ENCODE assay signal across 10 cellular contexts in the genomic region with DNA sequence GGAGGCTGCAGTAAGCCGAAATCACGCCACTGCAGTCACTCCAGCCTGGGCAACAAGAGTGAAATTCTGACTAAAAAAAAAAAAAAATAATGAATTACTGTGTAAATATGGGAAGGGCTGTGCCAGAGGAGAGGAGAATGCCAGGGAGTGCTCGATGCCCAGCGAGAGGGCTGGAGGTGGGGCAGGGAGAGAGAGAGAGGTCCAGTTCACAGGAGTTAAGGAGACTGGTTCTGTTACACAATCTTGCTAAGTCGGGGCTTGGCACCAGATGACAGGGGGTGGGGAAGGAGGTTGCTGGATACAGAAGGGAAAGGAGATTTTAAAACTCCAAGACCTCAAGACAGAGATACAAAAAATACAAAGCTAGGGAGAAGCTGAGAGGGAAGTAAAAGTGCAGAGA. TPM values are rescaled to one million over a fixed set of nuclear protein-coding genes. Genes with fewer than 3 reads are reported as not detected.
A peak's percentile ranks its signal among the peaks of the same experiment; 100 is the strongest.
DNase-seq lines count a peak whose midpoint lies in the region; ATAC-seq, FAIRE-seq and TF ChIP-seq lines count a peak whose summit lies in the region.
"Had no signal": no experiment of that assay in that cellular context is flagged by ENCODE, and none has a peak within 500 bp of the region (broad histone marks: within the 10 kb centered on the region; RNA-seq: fewer than 3 reads in every experiment).

No MANE protein-coding gene starts in this region.

- TF ChIP-seq EP300 in Ishikawa (IDR thresholded peaks at IDR 0.05; ENCODE audit: borderline replicate concordance): no peak
- no peak for TF ChIP-seq EP300 in K562 (IDR thresholded peaks at IDR 0.05; ENCODE audit: low read length)

- peaks cover 15% of the 10 kb centered on the region; the same call in 2 of the 3 replicates for H3K36me3 ChIP-seq in K562 (ENCODE audit: control insufficient read depth, insufficient read depth, low read length)
- peaks cover 0 to 7% of the 10 kb centered on the region in 2 donors for H3K36me3 ChIP-seq in left lung
- H3K36me3 ChIP-seq in thoracic aorta: peaks cover 17% of the 10 kb centered on the region

- CTCF ChIA-PET in K562 (lab: Yijun Ruan, JAX; ENCODE audit: low intra/inter-chr PET ratio): no interaction called here

- H3K4me3 ChIP-seq in K562 (no peak overlapping the region; the same call in 1 of the 2 replicates), left lung (peak overlapping the region; percentile 48 to 52), thoracic aorta (peak overlapping the region; percentile 67)

- ATAC-seq in K562 (no peak), left lung (peak; percentile 85), thoracic aorta (ENCODE audit: insufficient number of reproducible peaks, low FRiP score, low read depth) (peak; percentile 61), GM21526 (IDR thresholded peaks at IDR 0.05; ENCODE audit: low FRiP score, unreplicated experiment) (no peak), HG03039 (IDR thresholded peaks at IDR 0.05; ENCODE audit: unreplicated experiment) (no peak)

- H2AFZ ChIP-seq in K562 (ENCODE audit: low read depth, low read length): no peak overlapping the region

- H3K27me3 ChIP-seq in K562 (ENCODE audit: control insufficient read depth in 2 of 2, insufficient read depth in 2 of 2, low read length in 2 of 2) (no peaks in the 10 kb centered on the region), left lung (no peaks in the 10 kb centered on the region), thoracic aorta (replicated peaks; ENCODE audit: insufficient read depth) (no peaks in the 10 kb centered on the region)

- no peak for FAIRE-seq in K562 (lab: Jason Lieb, UNC)

- TF ChIP-seq POLR2A in K562 (conservative IDR thresholded peaks at IDR 0.05): no peak

- H3K27ac ChIP-seq in K562 (ENCODE audit: extremely low read depth, low read depth, low read length) (no peak overlapping the region), left lung (peak overlapping the region; percentile 70 to 85), thoracic aorta (peak overlapping the region; percentile 69 to 74)
- H3K27ac ChIP-seq: KMS-11 had no signal

- H4K20me1 ChIP-seq in K562 (replicated peaks; ENCODE audit: control insufficient read depth, insufficient read depth, low read length): no peaks in the 10 kb centered on the region

- no TSS peak for BruUV-seq in K562 (replicated peaks; lab: Mats Ljungman, UMichigan)

- intact Hi-C loops in K562 (cut with micrococcal nuclease): no loop called here
- intact Hi-C loops in left lung (cut with DNase I): no loop called here

- H3K9me3 ChIP-seq in K562 (replicated peaks; ENCODE audit: control insufficient read depth, insufficient read depth, low read depth, low read length) (no peaks in the 10 kb centered on the region), left lung (no peaks in the 10 kb centered on the region), thoracic aorta (no peaks in the 10 kb centered on the region)

- TF ChIP-seq CTCF in K562 (IDR thresholded peaks at IDR 0.05 in 2 of 3, conservative IDR thresholded peaks at IDR 0.05 in 1 of 3; ENCODE audit: insufficient read depth in 2 of 3, low read depth in 1 of 3, low read length in 3 of 3) (no peak), left lung (IDR thresholded peaks at IDR 0.05) (no peak), thoracic aorta (IDR thresholded peaks at IDR 0.05) (no peak)

- H3K4me1 ChIP-seq in K562 (replicated peaks in 1 of 2; ENCODE audit: control insufficient read depth in 2 of 2, insufficient read depth in 2 of 2, low read length in 2 of 2) (peaks cover 32 to 48% of the 10 kb centered on the region in 2 experiments), left lung (peaks cover 22 to 41% of the 10 kb centered on the region in 2 donors), thoracic aorta (ENCODE audit: control insufficient read depth in 1 of 2, low read depth in 2 of 2) (peaks cover 27 to 43% of the 10 kb centered on the region in 2 donors)

- H3K9me1 ChIP-seq in K562 (ENCODE audit: control insufficient read depth, insufficient read depth, low read length): no peaks in the 10 kb centered on the region

- in situ Hi-C loops in K562 (cut with MboI): no loop called here

- TF ChIP-seq RAD21 in Ishikawa (IDR thresholded peaks at IDR 0.05; ENCODE audit: low read depth) (no peak), K562 (CRISPR knock-in tag; conservative IDR thresholded peaks at IDR 0.05 in 1 of 2, IDR thresholded peaks at IDR 0.05 in 1 of 2) (no peak)

- DNase-seq in K562 (ENCODE audit: extremely low read depth in 1 of 4, low spot score in 3 of 4) (peak in 1 of 4 experiments; percentile 8), left lung (peak; percentile 83 to 85), thoracic aorta (ENCODE audit: low spot score) (peak; percentile 66), ecto neural progenitor cell (ENCODE audit: low spot score) (no peak)
- no peak for DNase-seq in stimulated activated CD4-positive, alpha-beta T cell treated with anti-CD3 and anti-CD28 coated beads, Interleukin-1b, Interleukin-23, amount 100 ng/mL, for 48 hours
- DNase-seq: activated CD8-positive, alpha-beta memory T cell treated with anti-CD3 and anti-CD28 coated beads for 24 hours had no signal

- peaks cover 16% of the 10 kb centered on the region for H3K79me2 ChIP-seq in K562 (ENCODE audit: control insufficient read depth, insufficient read depth, low read length)

- 81% methylated on average over 5 of the region's 5 CpGs for WGBS in K562 (ENCODE audit: insufficient coverage, low coverage, missing lambda C conversion rate)

- peak overlapping the region; percentile 51 for H3K4me2 ChIP-seq in K562 (ENCODE audit: insufficient read depth, low read length)
- H3K4me2 ChIP-seq: KMS-11 had no signal

- POLR2A ChIA-PET in K562 (lab: Yijun Ruan, JAX): interaction anchor here (1.0 to 1.6 kb wide), 6 partner anchors 11 to 59 kb away, joined by 4 to 12 read pairs (median 4); a partner anchor contains a TSS

- H3K9ac ChIP-seq in K562 (ENCODE audit: insufficient read depth in 1 of 2, low read depth in 2 of 2, low read length in 2 of 2): peak overlapping the region in 1 of 2 experiments; percentile 68; a peak in 2 of 4 replicates
- H3K9ac ChIP-seq: KMS-11 had no signal

RNA-seq across cellular contexts. Expression of a gene that starts 1.2 kb away (rescaled TPM):
- total RNA-seq in K562 (2011; cell fraction: chromatin; rRNA removed; ENCODE audit: low replicate concordance): 76.1 and 163 TPM in 2 replicates
- 110 and 113 TPM in 2 replicates for total RNA-seq in K562 (2011; cell fraction: nucleolus; rRNA removed)
- 76.5 and 80.5 TPM in 2 replicates for total RNA-seq in K562 (2011; cell fraction: nucleoplasm; rRNA removed)
- total RNA-seq in K562 (2014; rRNA removed) (40.7 and 62.2 TPM in 2 replicates), K562 (2014; rRNA removed; fragmentation: Illumina TruSeq; extraction: Trizol) (18.9 and 28.3 TPM in 2 replicates), K562 (2015; rRNA removed; fragmentation: Illumina TruSeq; extraction: Trizol) (25.8 and 25.9 TPM in 2 replicates), K562 (2021) (41.9 and 42.9 TPM in 2 replicates), left lung (100 to 1,000 TPM; 131 to 258 TPM), thoracic aorta (10 to 100 TPM; 41.8 to 67.6 TPM)
- polyA plus RNA-seq in K562 (2011; rRNA removed) (30.2 and 53.7 TPM in 2 replicates), K562 (2014; fragmentation: Illumina TruSeq; extraction: Trizol) (45.0 and 45.3 TPM in 2 replicates), K562 (2014; fragmentation: Nextera tagmentation; extraction: Ambion mirVana) (10 to 100 TPM; 52.1 to 81.2 TPM), K562 (2014; rRNA removed) (47.1 and 50.8 TPM in 2 replicates)
- 28.6 and 82.9 TPM in 2 replicates for polyA plus RNA-seq in K562 (2011; cell fraction: cytosol; rRNA removed)
- polyA plus RNA-seq in K562 (2011; cell fraction: nucleus; rRNA removed): 144 and 349 TPM in 2 replicates
- polyA plus RNA-seq in K562 (2012): 52.3 and 57.9 TPM in 2 replicates
- polyA minus RNA-seq in K562 (2011; rRNA and poly(A)+ RNA removed): 15.3 and 44.9 TPM in 2 replicates
- polyA minus RNA-seq in K562 (2011; cell fraction: cytosol; rRNA and poly(A)+ RNA removed): 26.6 and 29.5 TPM in 2 replicates
- 16.6 and 24.6 TPM in 2 replicates for polyA minus RNA-seq in K562 (2011; cell fraction: nucleus; rRNA and poly(A)+ RNA removed)

RNA-seq across cellular contexts. Expression of a gene that starts 24.3 kb away (rescaled TPM):
- total RNA-seq in K562 (2011; cell fraction: chromatin; rRNA removed; ENCODE audit: low replicate concordance): 32.5 and 45.8 TPM in 2 replicates
- total RNA-seq in K562 (2011; cell fraction: nucleolus; rRNA removed): 29.5 and 32.4 TPM in 2 replicates
- 32.8 and 34.1 TPM in 2 replicates for total RNA-seq in K562 (2011; cell fraction: nucleoplasm; rRNA removed)
- total RNA-seq in K562 (2014; rRNA removed) (25.7 and 30.5 TPM in 2 replicates), K562 (2014; rRNA removed; fragmentation: Illumina TruSeq; extraction: Trizol) (32.2 and 34.6 TPM in 2 replicates), K562 (2015; rRNA removed; fragmentation: Illumina TruSeq; extraction: Trizol) (29.4 and 30.4 TPM in 2 replicates), K562 (2021) (32.7 and 36.1 TPM in 2 replicates), left lung (10 to 100 TPM; 37.1 to 63.3 TPM), thoracic aorta (10 to 100 TPM; 49.3 to 51.7 TPM)
- polyA plus RNA-seq in K562 (2011; rRNA removed) (38.5 and 40.3 TPM in 2 replicates), K562 (2014; fragmentation: Illumina TruSeq; extraction: Trizol) (36.2 and 48.2 TPM in 2 replicates), K562 (2014; fragmentation: Nextera tagmentation; extraction: Ambion mirVana) (1 to 10 TPM; 3.8 to 4.9 TPM), K562 (2014; rRNA removed) (27.9 and 32.3 TPM in 2 replicates)
- polyA plus RNA-seq in K562 (2011; cell fraction: cytosol; rRNA removed): 16.5 and 17.9 TPM in 2 replicates
- polyA plus RNA-seq in K562 (2011; cell fraction: nucleus; rRNA removed): 77.0 and 80.0 TPM in 2 replicates
- 20.9 and 31.9 TPM in 2 replicates for polyA plus RNA-seq in K562 (2012)
- polyA minus RNA-seq in K562 (2011; rRNA and poly(A)+ RNA removed): 23.8 and 26.6 TPM in 2 replicates
- 13.5 and 15.0 TPM in 2 replicates for polyA minus RNA-seq in K562 (2011; cell fraction: cytosol; rRNA and poly(A)+ RNA removed)
- 17.4 and 27.3 TPM in 2 replicates for polyA minus RNA-seq in K562 (2011; cell fraction: nucleus; rRNA and poly(A)+ RNA removed)

RNA-seq across cellular contexts. Expression of a gene that starts 28.0 kb away (rescaled TPM):
- 160 and 206 TPM in 2 replicates for total RNA-seq in K562 (2011; cell fraction: chromatin; rRNA removed; ENCODE audit: low replicate concordance)
- 184 and 193 TPM in 2 replicates for total RNA-seq in K562 (2011; cell fraction: nucleolus; rRNA removed)
- total RNA-seq in K562 (2011; cell fraction: nucleoplasm; rRNA removed): 185 and 201 TPM in 2 replicates
- 443 and 445 TPM in 2 replicates for total RNA-seq in K562 (2014; rRNA removed)
- 352 and 409 TPM in 2 replicates for total RNA-seq in K562 (2014; rRNA removed; fragmentation: Illumina TruSeq; extraction: Trizol)
- total RNA-seq in K562 (2015; rRNA removed; fragmentation: Illumina TruSeq; extraction: Trizol): 383 and 397 TPM in 2 replicates
- 411 and 426 TPM in 2 replicates for total RNA-seq in K562 (2021)
- polyA plus RNA-seq in K562 (2011; rRNA removed): 448 and 475 TPM in 2 replicates
- polyA plus RNA-seq in K562 (2011; cell fraction: cytosol; rRNA removed): 758 and 988 TPM in 2 replicates
- polyA plus RNA-seq in K562 (2011; cell fraction: nucleus; rRNA removed): 508 and 716 TPM in 2 replicates
- 308 and 436 TPM in 2 replicates for polyA plus RNA-seq in K562 (2012)
- 559 and 568 TPM in 2 replicates for polyA plus RNA-seq in K562 (2014; fragmentation: Illumina TruSeq; extraction: Trizol)
- 100 to 1,000 TPM; 638 to 674 TPM for polyA plus RNA-seq in K562 (2014; fragmentation: Nextera tagmentation; extraction: Ambion mirVana)
- 603 and 655 TPM in 2 replicates for polyA plus RNA-seq in K562 (2014; rRNA removed)
- polyA minus RNA-seq in K562 (2011; rRNA and poly(A)+ RNA removed): 273 and 300 TPM in 2 replicates
- 202 TPM in 2 replicates for polyA minus RNA-seq in K562 (2011; cell fraction: cytosol; rRNA and poly(A)+ RNA removed)
- polyA minus RNA-seq in K562 (2011; cell fraction: nucleus; rRNA and poly(A)+ RNA removed): 71.4 and 104 TPM in 2 replicates
- 100 to 1,000 TPM; 166 to 249 TPM for total RNA-seq in left lung
- 100 to 1,000 TPM; 168 to 209 TPM for total RNA-seq in thoracic aorta

RNA-seq across cellular contexts. Expression of a gene that starts 44.1 kb away (rescaled TPM):
- total RNA-seq in K562 (2011; cell fraction: chromatin; rRNA removed; ENCODE audit: low replicate concordance): 172 and 273 TPM in 2 replicates
- 144 and 147 TPM in 2 replicates for total RNA-seq in K562 (2011; cell fraction: nucleolus; rRNA removed)
- 134 and 144 TPM in 2 replicates for total RNA-seq in K562 (2011; cell fraction: nucleoplasm; rRNA removed)
- total RNA-seq in K562 (2014; rRNA removed) (45.1 and 62.4 TPM in 2 replicates), K562 (2014; rRNA removed; fragmentation: Illumina TruSeq; extraction: Trizol) (20.5 and 27.9 TPM in 2 replicates), K562 (2015; rRNA removed; fragmentation: Illumina TruSeq; extraction: Trizol) (30.1 and 32.8 TPM in 2 replicates), K562 (2021) (51.8 and 54.3 TPM in 2 replicates), left lung (10 to 100 TPM; 54.8 to 71.3 TPM), thoracic aorta (10 to 100 TPM; 60.1 to 63.1 TPM)
- polyA plus RNA-seq in K562 (2011; rRNA removed) (65.4 and 78.3 TPM in 2 replicates), K562 (2014; fragmentation: Illumina TruSeq; extraction: Trizol) (55.8 and 58.0 TPM in 2 replicates), K562 (2014; fragmentation: Nextera tagmentation; extraction: Ambion mirVana) (1 to 10 TPM; 3.1 to 8.9 TPM), K562 (2014; rRNA removed) (45.9 and 67.2 TPM in 2 replicates)
- 75.5 and 76.8 TPM in 2 replicates for polyA plus RNA-seq in K562 (2011; cell fraction: cytosol; rRNA removed)
- polyA plus RNA-seq in K562 (2011; cell fraction: nucleus; rRNA removed): 206 and 207 TPM in 2 replicates
- 38.3 and 59.7 TPM in 2 replicates for polyA plus RNA-seq in K562 (2012)
- polyA minus RNA-seq in K562 (2011; rRNA and poly(A)+ RNA removed): 89.6 and 112 TPM in 2 replicates
- 33.2 and 48.9 TPM in 2 replicates for polyA minus RNA-seq in K562 (2011; cell fraction: cytosol; rRNA and poly(A)+ RNA removed)
- polyA minus RNA-seq in K562 (2011; cell fraction: nucleus; rRNA and poly(A)+ RNA removed): 41.1 and 46.8 TPM in 2 replicates

Comparison
In these comparisons a context has a peak if more than half of its experiments do, and no peak if none do; other contexts are left out.
1. ATAC-seq: peak in left lung (single experiment) and thoracic aorta (single experiment); none in K562 (single experiment), GM21526 (single experiment) and HG03039 (single experiment).
2. DNase-seq: peak in left lung (2 of 2) and thoracic aorta (single experiment); none in ecto neural progenitor cell (single experiment) and stimulated activated CD4-positive, alpha-beta T cell treated with anti-CD3 and anti-CD28 coated beads, Interleukin-1b, Interleukin-23, amount 100 ng/mL, for 48 hours (single experiment).